ENCODE assay signal across 1 cellular context in the genomic region with DNA sequence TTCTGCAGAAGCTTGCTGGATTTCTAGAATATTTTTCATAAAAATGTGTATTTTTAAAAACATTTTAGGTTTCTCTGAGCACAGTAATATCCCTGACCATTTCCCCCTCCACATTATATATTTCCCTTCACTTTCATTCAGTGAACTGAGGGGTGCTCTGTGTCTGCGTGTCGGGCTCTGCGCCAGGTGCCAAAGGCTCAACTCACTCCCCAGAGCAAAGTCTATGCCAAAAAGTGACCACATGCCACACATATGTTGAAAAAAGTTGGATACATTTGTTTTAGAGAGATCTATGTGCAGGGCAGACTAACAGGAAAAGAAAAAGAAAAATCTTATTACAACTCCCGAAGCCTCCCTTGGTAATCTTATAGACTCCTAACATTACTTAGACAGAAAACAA.
TF ChIP-seq lines count a peak whose summit lies in the region.

No MANE protein-coding gene starts in this region.

TF ChIP-seq in SK-N-SH treated with all-trans-retinoic acid at 6 μM for 48 hours, 23 proteins besides CTCF, POLR2A, EP300 and RAD21 (continued from another document):
- no peak for TF ChIP-seq GLIS3 (CRISPR knock-in tag; IDR thresholded peaks at IDR 0.05)
